ENCODE assay signal across 12 cellular contexts in the genomic region with DNA sequence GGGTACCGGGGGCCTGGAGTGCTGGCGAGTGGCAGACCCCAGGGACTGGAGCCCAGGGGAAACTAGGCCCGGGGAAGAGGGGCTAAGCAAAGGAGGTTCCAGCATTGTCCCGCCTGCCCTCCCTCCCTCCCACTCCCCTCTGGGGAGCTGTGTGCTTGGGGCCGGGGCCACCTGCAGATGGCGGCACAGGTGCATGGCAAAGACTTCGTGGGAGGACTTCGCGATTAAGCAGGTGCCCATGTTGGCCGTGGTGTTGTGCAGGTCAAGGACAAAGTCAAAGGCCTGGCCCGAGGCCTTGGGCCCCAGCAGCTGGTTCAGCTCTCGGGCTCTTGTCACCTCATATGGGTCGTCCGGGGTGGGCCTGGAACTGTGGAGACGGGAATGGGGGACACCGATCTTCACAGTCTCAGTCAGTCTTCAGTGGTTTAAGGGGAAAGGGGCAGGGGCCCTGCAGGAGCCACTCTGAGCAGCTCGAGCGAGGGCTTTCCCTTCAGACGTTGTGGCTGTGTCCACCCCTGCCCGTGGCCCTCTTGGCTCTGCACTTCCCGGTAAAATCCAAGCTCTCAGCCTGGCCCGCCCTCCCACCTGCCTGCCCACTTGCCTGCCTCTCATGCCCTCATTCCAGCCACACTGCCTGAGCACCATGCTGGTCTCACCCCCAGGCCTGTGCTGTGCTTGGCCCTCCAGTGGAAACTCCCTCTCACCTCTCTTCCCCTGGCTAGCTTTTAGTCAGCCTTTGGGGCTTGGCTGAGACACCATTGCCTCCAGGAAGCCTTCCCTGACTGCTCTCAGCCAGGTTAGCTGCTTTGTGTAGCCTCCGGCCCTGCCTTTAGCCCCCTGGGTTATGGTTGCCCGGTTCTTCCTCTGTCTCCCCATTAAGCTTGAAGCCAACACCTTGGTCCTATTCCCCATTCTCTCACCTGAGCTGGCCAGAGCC. TPM values are rescaled to one million over a fixed set of nuclear protein-coding genes. Genes with fewer than 3 reads are reported as not detected.
DNase-seq lines count a peak whose midpoint lies in the region; ATAC-seq and TF ChIP-seq lines count a peak whose summit lies in the region.
"Had no signal": no experiment of that assay in that cellular context is flagged by ENCODE, and none has a peak within 500 bp of the region (broad histone marks: within the 10 kb centered on the region; RNA-seq: fewer than 3 reads in every experiment).

No MANE protein-coding gene starts in this region.

- H3K56ac ChIP-seq in H9 (ENCODE audit: insufficient read length, low read depth, low read length): no peak overlapping the region

- no peak overlapping the region for H2BK5ac ChIP-seq in H9 (ENCODE audit: insufficient read length, low read length)

- H3K9me3 Mint-ChIP-seq in H9 (peaks cover 0 to 3% of the 10 kb centered on the region in 2 experiments; a peak in 3 of 5 replicates), natural killer cell (no peaks in the 10 kb centered on the region)
- H3K9me3 Mint-ChIP-seq in activated CD8-positive, alpha-beta T cell treated with anti-CD3 and anti-CD28 coated beads for 36 hours: peaks cover 2% of the 10 kb centered on the region

- POLR2A ChIA-PET in activated CD8-positive, alpha-beta T cell treated with anti-CD3 and anti-CD28 coated beads for 36 hours (lab: Charles Lee): interaction anchor here (0.6 to 1.3 kb wide), 4 partner anchors 11 to 500 kb away, joined by 3 to 6 read pairs (median 4); a partner anchor contains a TSS

- H3K4me1 Mint-ChIP-seq in H9 (peaks cover 8 to 15% of the 10 kb centered on the region in 2 experiments), natural killer cell (peaks cover 22 to 37% of the 10 kb centered on the region in 2 donors)
- peaks cover 51% of the 10 kb centered on the region for H3K4me1 Mint-ChIP-seq in activated CD8-positive, alpha-beta T cell treated with anti-CD3 and anti-CD28 coated beads for 36 hours (ENCODE audit: low read depth)

- no peak for TF ChIP-seq POLR2A in sigmoid colon (IDR thresholded peaks at IDR 0.05)

- WGBS in H9 (ENCODE audit: extremely low coverage, insufficient read length, low lambda C conversion rate): no CpG with 5 or more reads among the region's 24 CpGs
- WGBS in sigmoid colon, 2 donors: 82 to 87% methylated on average over 24 of the region's 24 CpGs

- no peaks in the 10 kb centered on the region for H3K9me3 ChIP-seq in H9 (ENCODE audit: control insufficient read depth, low read depth, low read length)
- H3K9me3 ChIP-seq in sigmoid colon: no peaks in the 10 kb centered on the region
- H3K9me3 ChIP-seq: ascending aorta had no signal

- no peaks in the 10 kb centered on the region for H4K20me1 ChIP-seq in H9 (ENCODE audit: control insufficient read depth, insufficient read depth, insufficient read length)

- no peaks in the 10 kb centered on the region for H3K79me2 ChIP-seq in H9 (ENCODE audit: insufficient read depth, low read length)

- no peaks in the 10 kb centered on the region for H3K23me2 ChIP-seq in H9 (ENCODE audit: insufficient read length, low read depth, low read length, poor library complexity, severe bottlenecking)

- no peak overlapping the region; a peak in 2 of 7 replicates for H3K27ac Mint-ChIP-seq in H9
- H3K27ac Mint-ChIP-seq in activated CD8-positive, alpha-beta T cell treated with anti-CD3 and anti-CD28 coated beads for 36 hours: peak overlapping the region; percentile 62
- peak overlapping the region in 1 of 2 donors; percentile 64 for H3K27ac Mint-ChIP-seq in natural killer cell

- intact Hi-C loops in activated CD8-positive, alpha-beta T cell treated with anti-CD3 and anti-CD28 coated beads for 36 hours (cut with micrococcal nuclease): no loop called here
- intact Hi-C loops in natural killer cell (cut with micrococcal nuclease): no loop called here
- intact Hi-C loops in sigmoid colon (cut with DNase I): no loop called here

- DNase-seq in GM10266 (ENCODE audit: extremely low spot score) (no peak), H9 (peak; percentile 65), natural killer cell (no peak), NCI-H524 treated with DMSO at 0.1 percent for 48 hours (lab: John Stamatoyannopoulos, UW) (no peak), sigmoid colon (no peak)
- peak; percentile 42 for DNase-seq in activated CD8-positive, alpha-beta T cell treated with anti-CD3 and anti-CD28 coated beads for 36 hours
- DNase-seq in stimulated activated naive CD4-positive, alpha-beta T cell treated with Interleukin-2 at 50 U/mL for 16 hours (lab: John Stamatoyannopoulos, UW): no peak
- DNase-seq: hippocampal formation had no signal

- H3K27ac ChIP-seq in H9 (ENCODE audit: insufficient read length, low read depth, low read length): no peak overlapping the region
- no peak overlapping the region for H3K27ac ChIP-seq in sigmoid colon
- H3K27ac ChIP-seq: ascending aorta, KMS-11, SK-N-MC had no signal

- no peak overlapping the region for H4K91ac ChIP-seq in H9 (ENCODE audit: insufficient read length, low read depth, low read length)

- H2AFZ ChIP-seq in H9 (ENCODE audit: low read length): no peak overlapping the region

- H3K4me1 ChIP-seq in H9 (ENCODE audit: insufficient read depth, low read length) (no peaks in the 10 kb centered on the region), sigmoid colon (no peaks in the 10 kb centered on the region)
- H3K4me1 ChIP-seq: ascending aorta had no signal

- H3K36me3 Mint-ChIP-seq in H9 (ENCODE audit: insufficient read depth in 1 of 3, low read depth in 3 of 3) (no peaks in the 10 kb centered on the region; a peak in 1 of 7 replicates), natural killer cell (no peaks in the 10 kb centered on the region)
- no peaks in the 10 kb centered on the region for H3K36me3 Mint-ChIP-seq in activated CD8-positive, alpha-beta T cell treated with anti-CD3 and anti-CD28 coated beads for 36 hours (ENCODE audit: low read depth)

- no peak overlapping the region for H3T11ph ChIP-seq in H9 (ENCODE audit: low read length)

- no peak overlapping the region for H2AK5ac ChIP-seq in H9 (ENCODE audit: insufficient read length, low read length)

- H3K4me3 ChIP-seq in sigmoid colon: no peak overlapping the region
- H3K4me3 ChIP-seq: ascending aorta, SK-N-MC had no signal

- no peak overlapping the region for H2BK20ac ChIP-seq in H9 (ENCODE audit: low read depth, low read length, poor library complexity, severe bottlenecking)

- H4K8ac ChIP-seq in H9 (replicated peaks; ENCODE audit: insufficient read length, low read depth, low read length): no peak overlapping the region

- TF ChIP-seq CTCF in GM10266 (IDR thresholded peaks at IDR 0.05; ENCODE audit: control insufficient read depth, insufficient read depth, low read depth, missing control alignments) (peak; percentile 2), H9 (conservative IDR thresholded peaks at IDR 0.05) (peak; percentile 56), natural killer cell (IDR thresholded peaks at IDR 0.05) (no peak), sigmoid colon (IDR thresholded peaks at IDR 0.05) (no peak)
- TF ChIP-seq CTCF in activated CD8-positive, alpha-beta T cell treated with anti-CD3 and anti-CD28 coated beads for 36 hours (IDR thresholded peaks at IDR 0.05): no peak

- H3K27me3 ChIP-seq in H9 (ENCODE audit: insufficient read depth, low read length) (peaks cover 2% of the 10 kb centered on the region; the same call in 1 of the 2 replicates), sigmoid colon (peaks cover 0 to 22% (median 0%) of the 10 kb centered on the region in 3 donors)

- H3K23ac ChIP-seq in H9 (ENCODE audit: insufficient read length, low read depth, low read length): no peak overlapping the region

- H3K27me3 Mint-ChIP-seq in H9 (ENCODE audit: low read depth) (peaks cover 33% of the 10 kb centered on the region), natural killer cell (ENCODE audit: low read depth in 2 of 2) (no peaks in the 10 kb centered on the region)
- no peaks in the 10 kb centered on the region for H3K27me3 Mint-ChIP-seq in activated CD8-positive, alpha-beta T cell treated with anti-CD3 and anti-CD28 coated beads for 36 hours

- no peaks in the 10 kb centered on the region for H3K79me1 ChIP-seq in H9 (ENCODE audit: insufficient read depth, low read depth, low read length, poor library complexity, severe bottlenecking)

- H3K4ac ChIP-seq in H9 (ENCODE audit: low read depth, low read length): no peak overlapping the region

- H2BK12ac ChIP-seq in H9 (ENCODE audit: insufficient read length, low read depth, low read length): no peak overlapping the region

- H2BK15ac ChIP-seq in H9 (ENCODE audit: low read depth, low read length): no peak overlapping the region

- no peak overlapping the region for H4K5ac ChIP-seq in H9 (ENCODE audit: insufficient read length, low read depth, low read length)

- CTCF ChIA-PET in activated CD8-positive, alpha-beta T cell treated with anti-CD3 and anti-CD28 coated beads for 36 hours (lab: Charles Lee): interaction anchor here (0.9 to 11.8 kb wide), 6 partner anchors 10 to 31 kb away, joined by 3 to 127 read pairs (median 4); a partner anchor contains a TSS

- H2BK120ac ChIP-seq in H9 (ENCODE audit: low read depth, low read length, poor library complexity, severe bottlenecking): no peak overlapping the region

- ATAC-seq in activated CD8-positive, alpha-beta T cell treated with anti-CD3 and anti-CD28 coated beads for 36 hours: peak; percentile 31
- ATAC-seq in natural killer cell: no peak

- H3K36me3 ChIP-seq in sigmoid colon: no peaks in the 10 kb centered on the region
- H3K36me3 ChIP-seq: ascending aorta had no signal

- H3K4me2 ChIP-seq in H9 (ENCODE audit: insufficient read depth, insufficient read length, low read length): no peak overlapping the region
- H3K4me2 ChIP-seq: KMS-11 had no signal

- no peak for TF ChIP-seq EP300 in sigmoid colon (IDR thresholded peaks at IDR 0.05)

- no peak overlapping the region; a peak in 1 of 5 replicates for H3K4me3 Mint-ChIP-seq in H9
- H3K4me3 Mint-ChIP-seq in activated CD8-positive, alpha-beta T cell treated with anti-CD3 and anti-CD28 coated beads for 36 hours: no peak overlapping the region
- H3K4me3 Mint-ChIP-seq in natural killer cell: peak overlapping the region; percentile 61

- no peak overlapping the region for H3K9ac ChIP-seq in H9 (ENCODE audit: extremely low read depth, insufficient read length, low read length)
- H3K9ac ChIP-seq: KMS-11 had no signal

- H3K18ac ChIP-seq in H9 (ENCODE audit: insufficient read length, low read depth, low read length): no peak overlapping the region

- no peak overlapping the region for H3K14ac ChIP-seq in H9 (ENCODE audit: insufficient read depth, low read length)

RNA-seq across cellular contexts. Expression of a gene that starts 4.7 kb away (rescaled TPM):
- total RNA-seq in H9 (2021): not detected in 2 replicates
- total RNA-seq in activated CD8-positive, alpha-beta T cell treated with anti-CD3 and anti-CD28 coated beads for 36 hours: under 1 TPM; 0.31 to 0.61 TPM
- total RNA-seq in natural killer cell: 1 to 10 TPM in 1 of 3 donors, under 1 TPM in 1, not detected in 1; 0.96 to 1.1 TPM
- not detected for total RNA-seq in sigmoid colon
- polyA plus RNA-seq in sigmoid colon: 10 to 100 TPM; 12.4 to 16.6 (median 16.2) TPM
- total RNA-seq: ascending aorta, NCI-H460 had no signal

RNA-seq across cellular contexts. Expression of a gene that starts 6.2 kb away (rescaled TPM):
- total RNA-seq in H9 (2021): not detected in 2 replicates
- total RNA-seq in activated CD8-positive, alpha-beta T cell treated with anti-CD3 and anti-CD28 coated beads for 36 hours: not detected
- not detected for total RNA-seq in natural killer cell
- total RNA-seq in sigmoid colon: not detected
- polyA plus RNA-seq in sigmoid colon: 100 to 1,000 TPM in 1 of 3 donors, 10 to 100 TPM in 2; 15.8 to 109 (median 60.6) TPM
- total RNA-seq: ascending aorta, NCI-H460 had no signal

RNA-seq across cellular contexts. Expression of a gene that starts 16.1 kb away (rescaled TPM):
- total RNA-seq in H9 (2021) (6.5 and 6.8 TPM in 2 replicates), natural killer cell (1 to 10 TPM; 1.7 to 5.2 (median 4.1) TPM), sigmoid colon (10 to 100 TPM in 1 of 4 donors, 1 to 10 TPM in 3; 3.6 to 10.9 (median 7.0) TPM)
- 10 to 100 TPM; 35.5 to 39.5 TPM for total RNA-seq in activated CD8-positive, alpha-beta T cell treated with anti-CD3 and anti-CD28 coated beads for 36 hours
- polyA plus RNA-seq in sigmoid colon: 10 to 100 TPM; 29.6 to 63.1 (median 51.1) TPM

RNA-seq across cellular contexts. Expression of a gene that starts 28.6 kb away (rescaled TPM):
- not detected in 2 replicates for total RNA-seq in H9 (2021)
- total RNA-seq in activated CD8-positive, alpha-beta T cell treated with anti-CD3 and anti-CD28 coated beads for 36 hours: not detected
- total RNA-seq in natural killer cell: not detected
- not detected for total RNA-seq in sigmoid colon
- polyA plus RNA-seq in sigmoid colon: under 1 TPM in 1 of 3 donors, not detected in 2; 0.38 TPM
- total RNA-seq: ascending aorta, NCI-H460 had no signal

RNA-seq across cellular contexts. Expression of a gene that starts 39.1 kb away (rescaled TPM):
- total RNA-seq in H9 (2021) (152 and 154 TPM in 2 replicates), natural killer cell (100 to 1,000 TPM; 346 to 393 (median 360) TPM), sigmoid colon (100 to 1,000 TPM; 152 to 286 (median 203) TPM)
- total RNA-seq in activated CD8-positive, alpha-beta T cell treated with anti-CD3 and anti-CD28 coated beads for 36 hours: 100 to 1,000 TPM; 315 to 317 TPM
- polyA plus RNA-seq in sigmoid colon: 100 to 1,000 TPM; 169 to 268 (median 254) TPM

Comparison
In these comparisons a context has a peak if more than half of its experiments do, and no peak if none do; other contexts are left out.
1. DNase-seq: peak in H9 (single experiment) and activated CD8-positive, alpha-beta T cell treated with anti-CD3 and anti-CD28 coated beads for 36 hours (single experiment); none in GM10266 (single experiment), natural killer cell (single experiment), NCI-H524 treated with DMSO at 0.1 percent for 48 hours (single experiment), stimulated activated naive CD4-positive, alpha-beta T cell treated with Interleukin-2 at 50 U/mL for 16 hours (single experiment) and sigmoid colon (single experiment).
2. CTCF ChIP-seq: peak in GM10266 (single experiment) and H9 (single experiment); none in activated CD8-positive, alpha-beta T cell treated with anti-CD3 and anti-CD28 coated beads for 36 hours (single experiment), natural killer cell (single experiment) and sigmoid colon (0 of 4).